ENCODE assay signal across 9 cellular contexts in the genomic region with DNA sequence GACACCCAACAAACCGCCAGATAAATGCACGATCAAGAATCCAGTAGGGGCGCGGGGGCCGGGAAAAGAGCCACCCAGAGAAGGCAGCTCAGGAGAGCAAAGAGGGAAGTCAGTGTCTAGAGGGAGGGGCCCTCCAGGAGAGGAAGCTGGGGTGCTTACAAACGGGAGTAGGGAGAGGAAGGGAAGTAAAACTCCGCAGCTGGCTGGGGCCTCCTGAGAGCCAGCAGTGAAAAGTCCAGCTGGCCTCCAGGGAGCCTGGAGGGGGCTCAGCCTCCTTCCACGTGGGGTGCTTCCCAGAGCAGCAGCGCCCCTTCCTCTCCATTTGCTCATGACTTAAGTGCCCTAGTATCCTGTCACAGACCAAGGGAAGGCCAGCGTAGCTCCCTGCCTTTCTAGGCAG. TPM values are rescaled to one million over a fixed set of nuclear protein-coding genes. Genes with fewer than 3 reads are reported as not detected.
DNase-seq lines count a peak whose midpoint lies in the region; ATAC-seq and TF ChIP-seq lines count a peak whose summit lies in the region.
"Had no signal": no experiment of that assay in that cellular context is flagged by ENCODE, and none has a peak within 500 bp of the region (broad histone marks: within the 10 kb centered on the region; RNA-seq: fewer than 3 reads in every experiment).

No MANE protein-coding gene starts in this region.

- no peak overlapping the region for H2AFZ ChIP-seq in smooth muscle cell (ENCODE audit: low read depth)

- no peaks in the 10 kb centered on the region for H3K4me1 ChIP-seq in smooth muscle cell (ENCODE audit: low read depth)

- H3K9me3 ChIP-seq in T-helper 17 cell (ENCODE audit: control insufficient read depth, low read length, poor library complexity, severe bottlenecking), result no peaks in the 10 kb centered on the region
- no peaks in the 10 kb centered on the region for H3K9me3 ChIP-seq in smooth muscle cell (replicated peaks; ENCODE audit: low read depth)

- H3K9ac ChIP-seq in smooth muscle cell (ENCODE audit: low read depth), result no peak overlapping the region

- H4K20me1 ChIP-seq in smooth muscle cell (ENCODE audit: low read depth), result no peaks in the 10 kb centered on the region

- ATAC-seq in activated T-cell treated with anti-CD3 and anti-CD28 coated beads, Interleukin-2, amount 50 U/mL, for 4 hours, result no peak
- ATAC-seq in T-helper 17 cell (no peak), left ventricle myocardium superior (peak; percentile 39)
- peak; percentile 38 to 62 for ATAC-seq in stimulated activated naive B cell treated with anti-CD40 and anti-IgM and Interleukin-4, amounts not matched to agents 10 μg/mL and 1 μg/mL and 100 μg/mL, for 72 hours (replicated peaks)

- H3K27me3 Mint-ChIP-seq in activated T-cell treated with anti-CD3 and anti-CD28 coated beads, Interleukin-2, amount 50 U/mL, for 24 hours, result no peaks in the 10 kb centered on the region
- no peaks in the 10 kb centered on the region for H3K27me3 Mint-ChIP-seq in activated T-cell treated with anti-CD3 and anti-CD28 coated beads, Interleukin-2, amount 50 U/mL, for 4 hours (ENCODE audit: low read depth)
- no peaks in the 10 kb centered on the region for H3K27me3 Mint-ChIP-seq in T-helper 17 cell
- H3K27me3 Mint-ChIP-seq in stimulated activated naive B cell treated with anti-CD40 and anti-IgM and Interleukin-4, amounts not matched to agents 10 μg/mL and 1 μg/mL and 100 μg/mL, for 72 hours, result no peaks in the 10 kb centered on the region

- peaks cover 14% of the 10 kb centered on the region for H3K36me3 ChIP-seq in smooth muscle cell (ENCODE audit: low read depth)

- no peak overlapping the region for H3K4me2 ChIP-seq in smooth muscle cell

- no peak overlapping the region for H3K4me3 ChIP-seq in smooth muscle cell

- no peaks in the 10 kb centered on the region for H3K27me3 ChIP-seq in smooth muscle cell (ENCODE audit: low read depth)

- H3K79me2 ChIP-seq in smooth muscle cell (ENCODE audit: low read depth), result no peaks in the 10 kb centered on the region

- H3K4me3 Mint-ChIP-seq in activated T-cell treated with anti-CD3 and anti-CD28 coated beads, Interleukin-2, amount 50 U/mL, for 24 hours, result no peak overlapping the region
- H3K4me3 Mint-ChIP-seq in activated T-cell treated with anti-CD3 and anti-CD28 coated beads, Interleukin-2, amount 50 U/mL, for 4 hours, result no peak overlapping the region
- H3K4me3 Mint-ChIP-seq in T-helper 17 cell, result no peak overlapping the region
- peak overlapping the region; percentile 11 to 14 for H3K4me3 Mint-ChIP-seq in stimulated activated naive B cell treated with anti-CD40 and anti-IgM and Interleukin-4, amounts not matched to agents 10 μg/mL and 1 μg/mL and 100 μg/mL, for 72 hours

- no peaks in the 10 kb centered on the region for H3K9me3 Mint-ChIP-seq in activated T-cell treated with anti-CD3 and anti-CD28 coated beads, Interleukin-2, amount 50 U/mL, for 24 hours
- H3K9me3 Mint-ChIP-seq in activated T-cell treated with anti-CD3 and anti-CD28 coated beads, Interleukin-2, amount 50 U/mL, for 4 hours, result no peaks in the 10 kb centered on the region
- no peaks in the 10 kb centered on the region for H3K9me3 Mint-ChIP-seq in stimulated activated naive B cell treated with anti-CD40 and anti-IgM and Interleukin-4, amounts not matched to agents 10 μg/mL and 1 μg/mL and 100 μg/mL, for 72 hours

- no peaks in the 10 kb centered on the region for H3K4me1 Mint-ChIP-seq in activated T-cell treated with anti-CD3 and anti-CD28 coated beads, Interleukin-2, amount 50 U/mL, for 24 hours (ENCODE audit: low read depth)
- peaks cover 5% of the 10 kb centered on the region for H3K4me1 Mint-ChIP-seq in activated T-cell treated with anti-CD3 and anti-CD28 coated beads, Interleukin-2, amount 50 U/mL, for 4 hours (ENCODE audit: low read depth)
- H3K4me1 Mint-ChIP-seq in T-helper 17 cell, result peaks cover 12% of the 10 kb centered on the region
- H3K4me1 Mint-ChIP-seq in stimulated activated naive B cell treated with anti-CD40 and anti-IgM and Interleukin-4, amounts not matched to agents 10 μg/mL and 1 μg/mL and 100 μg/mL, for 72 hours, result peaks cover 28 to 64% of the 10 kb centered on the region in 2 donors

- no peak overlapping the region for H3K27ac ChIP-seq in smooth muscle cell (ENCODE audit: low read depth)

- DNase-seq in activated T-cell treated with anti-CD3 and anti-CD28 coated beads, Interleukin-2, amount 50 U/mL, for 24 hours, result no peak
- no peak for DNase-seq in activated T-cell treated with anti-CD3 and anti-CD28 coated beads, Interleukin-2, amount 50 U/mL, for 4 hours
- DNase-seq in T-helper 17 cell (no peak), left ventricle myocardium superior (peak; percentile 56), occipital lobe (lab: John Stamatoyannopoulos, UW) (no peak), GM03348 (ENCODE audit: low spot score) (no peak), smooth muscle cell (lab: John Stamatoyannopoulos, UW; ENCODE audit: unreplicated experiment) (no peak)
- no peak for DNase-seq in stimulated activated naive B cell treated with anti-CD40 and anti-IgM and Interleukin-4, amounts not matched to agents 10 μg/mL and 1 μg/mL and 100 μg/mL, for 72 hours
- DNase-seq: effector CD4-positive, alpha-beta T cell had no signal

- peak overlapping the region; percentile 58 for H3K27ac Mint-ChIP-seq in activated T-cell treated with anti-CD3 and anti-CD28 coated beads, Interleukin-2, amount 50 U/mL, for 24 hours
- peak overlapping the region; percentile 67 for H3K27ac Mint-ChIP-seq in T-helper 17 cell
- H3K27ac Mint-ChIP-seq in stimulated activated naive B cell treated with anti-CD40 and anti-IgM and Interleukin-4, amounts not matched to agents 10 μg/mL and 1 μg/mL and 100 μg/mL, for 72 hours, result peak overlapping the region; percentile 94

- no peaks in the 10 kb centered on the region for H3F3A ChIP-seq in smooth muscle cell (ENCODE audit: low read depth)

- intact Hi-C loops in left ventricle myocardium superior (cut with micrococcal nuclease), result no loop called here

- H3K36me3 Mint-ChIP-seq in activated T-cell treated with anti-CD3 and anti-CD28 coated beads, Interleukin-2, amount 50 U/mL, for 24 hours (ENCODE audit: low read depth), result peaks cover 93% of the 10 kb centered on the region
- H3K36me3 Mint-ChIP-seq in activated T-cell treated with anti-CD3 and anti-CD28 coated beads, Interleukin-2, amount 50 U/mL, for 4 hours (ENCODE audit: insufficient read depth), result peaks cover 45% of the 10 kb centered on the region
- peaks cover 5% of the 10 kb centered on the region for H3K36me3 Mint-ChIP-seq in T-helper 17 cell (ENCODE audit: low read depth)
- peaks cover 63 to 85% of the 10 kb centered on the region in 2 donors for H3K36me3 Mint-ChIP-seq in stimulated activated naive B cell treated with anti-CD40 and anti-IgM and Interleukin-4, amounts not matched to agents 10 μg/mL and 1 μg/mL and 100 μg/mL, for 72 hours

- TF ChIP-seq CTCF in smooth muscle cell (IDR thresholded peaks at IDR 0.05; ENCODE audit: borderline replicate concordance, insufficient read depth, poor library complexity, severe bottlenecking), result no peak

- WGBS in smooth muscle cell (ENCODE audit: low lambda C conversion rate), result 97% methylated on average over 10 of the region's 10 CpGs

RNA-seq across cellular contexts. Expression of a gene that starts 51.8 kb away (rescaled TPM):
- total RNA-seq in activated T-cell treated with anti-CD3 and anti-CD28 coated beads, Interleukin-2, amount 50 U/mL, for 4 hours, result 10 to 100 TPM; 16.8 to 19.1 (median 17.6) TPM
- total RNA-seq in T-helper 17 cell (10 to 100 TPM in 1 of 2 donors, 1 to 10 TPM in 1; 8.7 to 10.5 TPM), left ventricle myocardium superior (29.8 TPM), occipital lobe (11.5 TPM), smooth muscle cell (30.7 and 44.4 TPM in 2 replicates)
- 99.9 and 107 TPM in 2 replicates for polyA plus RNA-seq in smooth muscle cell

Comparison
In these comparisons a context has a peak if more than half of its experiments do, and no peak if none do; other contexts are left out.
1. H3K4me3 Mint-ChIP-seq: peak in stimulated activated naive B cell treated with anti-CD40 and anti-IgM and Interleukin-4, amounts not matched to agents 10 μg/mL and 1 μg/mL and 100 μg/mL, for 72 hours (2 of 2); none in activated T-cell treated with anti-CD3 and anti-CD28 coated beads, Interleukin-2, amount 50 U/mL, for 24 hours (single experiment), activated T-cell treated with anti-CD3 and anti-CD28 coated beads, Interleukin-2, amount 50 U/mL, for 4 hours (single experiment) and T-helper 17 cell (single experiment).
2. ATAC-seq: peak in left ventricle myocardium superior (single experiment) and stimulated activated naive B cell treated with anti-CD40 and anti-IgM and Interleukin-4, amounts not matched to agents 10 μg/mL and 1 μg/mL and 100 μg/mL, for 72 hours (2 of 2); none in activated T-cell treated with anti-CD3 and anti-CD28 coated beads, Interleukin-2, amount 50 U/mL, for 4 hours (0 of 2) and T-helper 17 cell (single experiment).
3. Peak in every context shown above with its lines, with median percentiles within 50 percentile points of each other: H3K27ac Mint-ChIP-seq.